In the genomic region with DNA sequence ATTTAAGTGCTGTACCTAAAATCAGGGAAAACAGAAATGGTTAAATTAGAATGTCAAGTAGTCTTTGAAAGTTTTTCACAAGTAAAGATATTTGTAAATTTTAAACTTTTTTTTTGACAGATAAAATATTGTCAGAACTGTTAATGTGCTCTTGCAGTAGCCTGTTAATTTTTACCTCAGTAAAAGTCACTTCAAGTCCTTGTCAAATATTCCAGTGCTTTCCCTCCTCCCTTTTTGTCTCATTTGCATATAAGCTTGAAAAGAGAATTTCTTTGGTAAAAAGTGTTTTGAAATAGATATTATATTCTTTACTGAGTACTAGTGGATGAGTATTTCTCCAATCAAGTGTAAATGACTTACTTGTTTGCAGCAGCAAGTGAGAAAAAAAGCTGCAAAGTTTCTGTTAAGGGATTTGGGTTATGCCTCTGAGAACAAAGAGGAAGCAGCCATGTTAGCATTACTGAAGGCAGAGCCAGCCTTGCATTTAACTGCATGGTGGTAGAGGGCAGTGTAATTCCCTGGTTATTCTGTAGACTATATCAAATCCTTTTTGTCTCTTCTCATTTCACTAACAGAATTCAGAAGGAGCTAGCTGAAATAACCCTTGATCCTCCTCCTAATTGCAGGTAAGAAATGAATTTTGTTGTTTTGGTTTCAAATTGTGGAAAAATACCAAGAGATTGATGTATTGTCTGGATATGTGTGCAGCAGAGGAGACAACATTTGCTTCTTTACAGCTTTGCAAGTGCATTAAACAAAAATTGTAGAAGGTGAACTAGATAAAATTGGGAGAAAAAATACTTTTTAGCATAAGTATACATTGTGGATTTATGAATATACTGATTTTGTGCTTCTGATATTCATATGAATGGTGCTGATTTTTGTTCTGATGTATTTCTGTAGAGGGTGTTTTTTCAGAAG, we compare ENCODE assay signal across 8 cellular contexts. TPM values are rescaled to one million over a fixed set of nuclear protein-coding genes. Genes with fewer than 3 reads are reported as not detected.
A peak's percentile ranks its signal among the peaks of the same experiment; 100 is the strongest.
DNase-seq lines count a peak whose midpoint lies in the region; ATAC-seq lines count a peak whose summit lies in the region.

No MANE protein-coding gene starts in this region.

- H3K9me3 Mint-ChIP-seq in immature natural killer cell: no peaks in the 10 kb centered on the region

- no peaks in the 10 kb centered on the region for H3K9me3 ChIP-seq in adipocyte (ENCODE audit: control insufficient read depth, low read length)

- ATAC-seq in GM19463 (IDR thresholded peaks at IDR 0.05; ENCODE audit: unreplicated experiment) (peak; percentile 26), HG03460 (IDR thresholded peaks at IDR 0.05; ENCODE audit: unreplicated experiment) (peak; percentile 39)

- H3K9ac ChIP-seq in adipocyte (ENCODE audit: low read length): peak overlapping the region; percentile 59

- no peaks in the 10 kb centered on the region for H3K27me3 ChIP-seq in adipocyte (replicated peaks; ENCODE audit: control insufficient read depth, insufficient read depth, low read length)

- DNase-seq in NCI-H1092 treated with DMSO at 0.1 percent for 48 hours (lab: John Stamatoyannopoulos, UW) (peak; percentile 26), NCI-H1092 (lab: John Stamatoyannopoulos, UW) (no peak), NCI-H748 (lab: John Stamatoyannopoulos, UW; ENCODE audit: unreplicated experiment) (peak; percentile 77), adipocyte (ENCODE audit: low read depth) (peak; percentile 80), immature natural killer cell (peak; percentile 25 to 36 (median 28)), substantia nigra (lab: John Stamatoyannopoulos, UW) (peak in 29 of 49 donors; percentile 1 to 76 (median 13))

- H3K36me3 Mint-ChIP-seq in immature natural killer cell: peaks cover 0 to 3% (median 3%) of the 10 kb centered on the region in 3 donors

- H3K36me3 ChIP-seq in adipocyte (ENCODE audit: control insufficient read depth, insufficient read depth, low read length, severe bottlenecking): peaks cover 17% of the 10 kb centered on the region

- peak overlapping the region in 3 of 6 donors; percentile 10 to 62 (median 45) for H3K27ac Mint-ChIP-seq in immature natural killer cell

- peaks cover 41 to 60% of the 10 kb centered on the region in 2 donors for H3K4me1 Mint-ChIP-seq in immature natural killer cell

- H3K4me3 ChIP-seq in adipocyte (ENCODE audit: low read length): peak overlapping the region; percentile 86

- no peak overlapping the region for H3K27ac ChIP-seq in substantia nigra (ENCODE audit: low read depth, low read length, poor library complexity, severe bottlenecking)

- H3K4me3 Mint-ChIP-seq in immature natural killer cell: peak overlapping the region in 4 of 5 donors; percentile 31 to 56 (median 44)

- peaks cover 7 to 11% (median 7%) of the 10 kb centered on the region in 3 donors for H3K27me3 Mint-ChIP-seq in immature natural killer cell (ENCODE audit: low read depth in 3 of 3)

- H3K4me1 ChIP-seq in adipocyte (ENCODE audit: control insufficient read depth, insufficient read depth, low read length): peaks cover 27% of the 10 kb centered on the region

RNA-seq across cellular contexts. Expression of a gene that starts 3.3 kb away (rescaled TPM):
- polyA plus RNA-seq in immature natural killer cell: 100 to 1,000 TPM in 1 of 3 donors, 10 to 100 TPM in 2; 85.4 to 148 (median 96.2) TPM
